Comparison of ENCODE assay signal across 18 cellular contexts in the genomic region with DNA sequence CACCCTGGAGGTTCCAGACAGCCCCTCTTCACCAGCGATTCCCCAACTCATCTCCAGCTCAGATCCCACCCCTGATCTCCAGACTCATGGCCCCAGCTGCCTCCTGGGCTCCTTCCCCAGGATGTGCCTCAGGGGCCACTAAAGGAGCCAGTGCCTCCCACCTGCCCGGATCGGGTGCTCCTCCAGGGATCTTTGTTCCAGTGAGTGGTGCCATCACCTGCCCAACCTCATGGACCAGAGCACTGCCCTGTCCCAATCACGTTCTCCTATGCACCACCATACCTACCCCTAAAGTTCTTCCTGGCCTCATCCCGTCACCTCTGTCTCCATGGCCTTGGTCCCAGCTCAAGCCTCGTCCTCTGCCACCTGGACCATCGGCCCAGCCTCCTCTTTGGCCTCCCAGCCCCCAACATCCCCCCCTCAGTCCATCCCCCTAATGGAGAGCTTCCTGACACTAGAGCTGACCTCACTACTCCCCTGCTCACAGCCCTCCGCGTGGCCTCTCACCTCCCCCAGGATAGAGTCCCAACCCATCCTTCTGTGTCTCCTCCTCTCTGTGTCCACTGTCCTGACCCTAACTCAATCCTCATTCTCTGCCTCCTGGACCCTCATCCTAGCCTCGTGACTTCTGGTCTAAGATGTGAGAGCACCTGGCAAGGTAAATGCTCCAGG. TPM values are rescaled to one million over a fixed set of nuclear protein-coding genes. Genes with fewer than 3 reads are reported as not detected.
"Had no signal": no experiment of that assay in that cellular context is flagged by ENCODE, and none has a peak within 500 bp of the region (broad histone marks: within the 10 kb centered on the region; RNA-seq: fewer than 3 reads in every experiment).

No MANE protein-coding gene starts in this region.

- H3K4me1 ChIP-seq: esophagus muscularis mucosa had no signal

- H3K27ac Mint-ChIP-seq: activated naive CD4-positive, alpha-beta T cell treated with anti-CD3 and anti-CD28 coated beads, Interleukin-2, amount 50 U/mL, for 72 hours; activated T-helper 2 cell treated with anti-CD3 and anti-CD28 coated beads, Interferon-gamma antibody, Interleukin-2, Interleukin-4, amounts not matched to agents 10 μg/mL and 5 μg/mL and 100 μg/mL, durations not matched to agents 14 hours and 24 hours and 36 hours; nephron; progenitor cell of endocrine pancreas; T-cell had no signal

- H3K4me3 Mint-ChIP-seq: nephron, T-cell had no signal

- DNase-seq: activated CD4-positive, CD25-positive, alpha-beta regulatory T cell treated with anti-CD3 and anti-CD28 coated beads, Interleukin-2, amount 50 U/mL, for 72 hours; activated T-cell treated with anti-CD3 and anti-CD28 coated beads for 4 hours; mammary epithelial cell; occipital lobe; small intestine; T-cell; T1000 had no signal

- ATAC-seq: activated naive CD4-positive, alpha-beta T cell treated with anti-CD3 and anti-CD28 coated beads, Interleukin-2, amount 50 U/mL, for 72 hours; left lobe of liver; right cardiac atrium; T-cell had no signal

- H3K27ac ChIP-seq: esophagus muscularis mucosa, SK-N-MC had no signal

- H3K9me3 ChIP-seq: esophagus muscularis mucosa had no signal

- H3K4me3 ChIP-seq: esophagus muscularis mucosa, SK-N-MC had no signal

- H3K9me3 Mint-ChIP-seq: T-cell had no signal

- H3K27me3 Mint-ChIP-seq: T-cell had no signal

RNA-seq across cellular contexts. Expression of a gene that starts 8.8 kb away (rescaled TPM):
- total RNA-seq: aorta, urinary bladder had no signal
- polyA plus RNA-seq: aorta had no signal

RNA-seq across cellular contexts. Expression of a gene that starts 28.3 kb away (rescaled TPM):
- total RNA-seq: activated naive CD4-positive, alpha-beta T cell treated with anti-CD3 and anti-CD28 coated beads, Interleukin-2, amount 50 U/mL, for 72 hours; activated T-helper 2 cell treated with anti-CD3 and anti-CD28 coated beads, Interferon-gamma antibody, Interleukin-2, Interleukin-4, amounts not matched to agents 10 μg/mL and 5 μg/mL and 100 μg/mL, durations not matched to agents 14 hours and 24 hours and 36 hours; aorta; mammary epithelial cell; mononuclear cell; progenitor cell of endocrine pancreas; right cardiac atrium; T-cell; urinary bladder had no signal
- polyA plus RNA-seq: mammary epithelial cell, right cardiac atrium, urinary bladder had no signal

RNA-seq across cellular contexts. Expression of a gene that starts 52.7 kb away (rescaled TPM):
- total RNA-seq: aorta, esophagus muscularis mucosa, left lobe of liver, mammary epithelial cell, occipital lobe, right cardiac atrium had no signal
- polyA plus RNA-seq: mammary epithelial cell, right cardiac atrium had no signal
